Comparison of ENCODE assay signal across 23 cellular contexts in the genomic region with DNA sequence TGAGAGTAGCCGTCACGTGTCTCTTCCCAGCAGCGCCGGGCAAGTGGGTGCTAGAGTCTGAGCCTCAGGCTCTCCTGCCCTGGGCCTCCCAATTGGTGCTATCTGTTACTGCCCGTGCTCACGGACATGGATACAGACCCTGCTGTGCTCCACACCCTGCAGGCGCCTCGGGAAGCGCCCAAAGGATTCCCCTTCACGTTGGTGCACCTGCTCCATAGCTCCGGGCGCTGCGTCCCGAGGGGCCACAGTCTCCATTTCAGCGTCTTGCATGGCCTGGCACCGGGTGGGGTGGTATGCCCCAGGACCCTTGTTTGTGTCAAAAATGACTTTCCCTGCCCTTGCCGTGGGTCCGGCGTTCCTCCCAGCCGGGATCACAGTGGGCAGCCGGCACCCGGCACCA. TPM values are rescaled to one million over a fixed set of nuclear protein-coding genes. Genes with fewer than 3 reads are reported as not detected.
DNase-seq lines count a peak whose midpoint lies in the region; ATAC-seq, FAIRE-seq and TF ChIP-seq lines count a peak whose summit lies in the region.
"Had no signal": no experiment of that assay in that cellular context is flagged by ENCODE, and none has a peak within 500 bp of the region (broad histone marks: within the 10 kb centered on the region; RNA-seq: fewer than 3 reads in every experiment).

No MANE protein-coding gene starts in this region.

- H3K27me3 ChIP-seq in K562 (ENCODE audit: control insufficient read depth in 2 of 2, insufficient read depth in 2 of 2, low read length in 2 of 2): no peaks in the 10 kb centered on the region
- no peaks in the 10 kb centered on the region for H3K27me3 ChIP-seq in spleen (replicated peaks in 1 of 7)
- H3K27me3 ChIP-seq in SJCRH30: no peaks in the 10 kb centered on the region
- H3K27me3 ChIP-seq: BLaER1 treated with 17β-estradiol and CSF1 and Interleukin-3, amounts not matched to agents 10 nM and 100 nM had no signal

- WGBS in K562 (ENCODE audit: insufficient coverage, low coverage, missing lambda C conversion rate): 92% methylated on average over 18 of the region's 22 CpGs
- 96 to 98% (median 97%) methylated on average over 12 to 22 of the region's 22 CpGs for WGBS in spleen, 5 donors

- peak overlapping the region; percentile 27 for H3K27ac Mint-ChIP-seq in nephron progenitor cell
- H3K27ac Mint-ChIP-seq: B cell; CD8-positive, alpha-beta T cell; GM23338 had no signal

- H3K36me3 Mint-ChIP-seq in nephron progenitor cell (ENCODE audit: low read depth): peaks cover 25% of the 10 kb centered on the region

- H3K4me3 ChIP-seq in K562: no peak overlapping the region
- no peak overlapping the region for H3K4me3 ChIP-seq in spleen
- no peak overlapping the region for H3K4me3 ChIP-seq in SJCRH30
- H3K4me3 ChIP-seq: BLaER1 treated with 17β-estradiol and CSF1 and Interleukin-3, amounts not matched to agents 10 nM and 100 nM; GM23338 had no signal

- ATAC-seq in K562: no peak
- ATAC-seq in HG02759 (IDR thresholded peaks at IDR 0.05; ENCODE audit: unreplicated experiment): no peak
- ATAC-seq: CD8-positive, alpha-beta T cell; GM23338 had no signal

- H3K9me3 Mint-ChIP-seq in nephron progenitor cell: no peaks in the 10 kb centered on the region
- H3K9me3 Mint-ChIP-seq: CD8-positive, alpha-beta T cell; GM23338 had no signal

- peaks cover 43% of the 10 kb centered on the region for H3K36me3 ChIP-seq in K562 (ENCODE audit: control insufficient read depth, insufficient read depth, low read length)
- peaks cover 0 to 61% (median 45%) of the 10 kb centered on the region in 6 donors for H3K36me3 ChIP-seq in spleen
- peaks cover 38% of the 10 kb centered on the region for H3K36me3 ChIP-seq in SJCRH30

- no peak overlapping the region for H3K27ac ChIP-seq in K562 (ENCODE audit: extremely low read depth, low read depth, low read length)
- no peak overlapping the region for H3K27ac ChIP-seq in spleen
- H3K27ac ChIP-seq in SJCRH30: no peak overlapping the region
- H3K27ac ChIP-seq: BLaER1 treated with 17β-estradiol and CSF1 and Interleukin-3, amounts not matched to agents 10 nM and 100 nM; HL-60 had no signal

- no peak overlapping the region for H2AFZ ChIP-seq in K562 (ENCODE audit: low read depth, low read length)
- H2AFZ ChIP-seq: GM23338 had no signal

- DNase-seq in K562 (ENCODE audit: extremely low read depth in 1 of 4, low spot score in 3 of 4) (no peak), nephron progenitor cell (no peak), spleen (peak; percentile 67), GDM1 (lab: John Stamatoyannopoulos, UW) (no peak), kidney tubule cell (ENCODE audit: low spot score) (no peak), SJCRH30 (no peak)
- DNase-seq: 8988T; Calu3; CD8-positive, alpha-beta T cell; DND-41; EL; HCEC 1CT; IMR-90; Karpas-422; KBM-7 had no signal

- H3K27me3 Mint-ChIP-seq in nephron progenitor cell (ENCODE audit: low read depth, poor library complexity): peaks cover 7% of the 10 kb centered on the region
- H3K27me3 Mint-ChIP-seq: B cell had no signal

- no peak for FAIRE-seq in K562 (lab: Jason Lieb, UNC)
- FAIRE-seq: GM19239, H54 had no signal

- in situ Hi-C loops in GM18951 (cut with MboI; ENCODE audit: low sequenced_read_pairs, unreplicated experiment) (no loop called here), K562 (cut with MboI) (no loop called here)

- TF ChIP-seq CTCF in K562 (IDR thresholded peaks at IDR 0.05 in 2 of 3, conservative IDR thresholded peaks at IDR 0.05 in 1 of 3; ENCODE audit: insufficient read depth in 2 of 3, low read depth in 1 of 3, low read length in 3 of 3): no peak
- TF ChIP-seq CTCF in nephron progenitor cell (IDR thresholded peaks at IDR 0.05): no peak
- TF ChIP-seq CTCF in spleen (IDR thresholded peaks at IDR 0.05 in 8 of 11, conservative IDR thresholded peaks at IDR 0.05 in 3 of 11): no peak

- peak; percentile 11 for TF ChIP-seq POLR2A in GM18951 (IDR thresholded peaks at IDR 0.05; ENCODE audit: extremely low read depth, insufficient read depth, insufficient read length)
- TF ChIP-seq POLR2A in K562 (conservative IDR thresholded peaks at IDR 0.05): no peak
- no peak for TF ChIP-seq POLR2A in spleen (IDR thresholded peaks at IDR 0.05)

- intact Hi-C loops in K562 (cut with micrococcal nuclease) (no loop called here), spleen (cut with DNase I; ENCODE audit: low total_unique reads) (no loop called here)

- TF ChIP-seq EP300 in K562 (IDR thresholded peaks at IDR 0.05; ENCODE audit: low read length): no peak

- no peak overlapping the region for H3K9ac ChIP-seq in K562 (ENCODE audit: insufficient read depth in 1 of 2, low read depth in 2 of 2, low read length in 2 of 2)
- H3K9ac ChIP-seq: BLaER1 treated with 17β-estradiol and CSF1 and Interleukin-3, amounts not matched to agents 10 nM and 100 nM had no signal

- H3K9me3 ChIP-seq in K562 (replicated peaks; ENCODE audit: control insufficient read depth, insufficient read depth, low read depth, low read length) (0 out of 2 replicates have a peak, but pooled peaks cover 5% of the 10 kb centered on the region), spleen (peaks cover 0 to 5% (median 0%) of the 10 kb centered on the region in 8 donors), SJCRH30 (replicated peaks) (no peaks in the 10 kb centered on the region)
- H3K9me3 ChIP-seq: BLaER1 treated with 17β-estradiol and CSF1 and Interleukin-3, amounts not matched to agents 10 nM and 100 nM had no signal

- no TSS peak for BruUV-seq in K562 (replicated peaks; lab: Mats Ljungman, UMichigan)

- TF ChIP-seq RAD21 in K562 (CRISPR knock-in tag; conservative IDR thresholded peaks at IDR 0.05 in 1 of 2, IDR thresholded peaks at IDR 0.05 in 1 of 2): no peak

- peaks cover 3% of the 10 kb centered on the region for H4K20me1 ChIP-seq in K562 (replicated peaks; ENCODE audit: control insufficient read depth, insufficient read depth, low read length)

- H3K4me3 Mint-ChIP-seq in nephron progenitor cell: no peak overlapping the region
- H3K4me3 Mint-ChIP-seq: B cell; CD8-positive, alpha-beta T cell; GM23338 had no signal

- POLR2A ChIA-PET in K562 (lab: Yijun Ruan, JAX): interaction anchor here (1.3 kb wide), 2 partner anchors 9 to 13 kb away, joined by 3 to 4 read pairs; no protein-coding TSS in a partner anchor

- H3K4me1 ChIP-seq in K562 (replicated peaks in 1 of 2; ENCODE audit: control insufficient read depth in 2 of 2, insufficient read depth in 2 of 2, low read length in 2 of 2) (peaks cover 0 to 4% of the 10 kb centered on the region in 2 experiments; a peak in 2 of 5 replicates), spleen (no peaks in the 10 kb centered on the region), SJCRH30 (no peaks in the 10 kb centered on the region)

- no peaks in the 10 kb centered on the region for H3K79me2 ChIP-seq in K562 (ENCODE audit: control insufficient read depth, insufficient read depth, low read length)

- H3K4me1 Mint-ChIP-seq in nephron progenitor cell: no peaks in the 10 kb centered on the region
- H3K4me1 Mint-ChIP-seq: B cell had no signal

- H3K9me1 ChIP-seq in K562 (ENCODE audit: control insufficient read depth, insufficient read depth, low read length): no peaks in the 10 kb centered on the region

- no peak overlapping the region for H3K4me2 ChIP-seq in K562 (ENCODE audit: insufficient read depth, low read length)
- H3K4me2 ChIP-seq: BLaER1 treated with 17β-estradiol and CSF1 and Interleukin-3, amounts not matched to agents 10 nM and 100 nM; GM23338 had no signal

- CTCF ChIA-PET in K562 (lab: Yijun Ruan, JAX; ENCODE audit: low intra/inter-chr PET ratio): no interaction called here

RNA-seq across cellular contexts. Expression of gene ZNF212, which starts 13.8 kb away (rescaled TPM):
- 27.2 and 40.3 TPM in 2 replicates for total RNA-seq in K562 (2011; cell fraction: chromatin; rRNA removed; ENCODE audit: low replicate concordance)
- total RNA-seq in K562 (2011; cell fraction: nucleolus; rRNA removed): 25.4 and 28.3 TPM in 2 replicates
- total RNA-seq in K562 (2011; cell fraction: nucleoplasm; rRNA removed): 21.7 and 25.2 TPM in 2 replicates
- total RNA-seq in K562 (2014; rRNA removed) (10.2 and 10.7 TPM in 2 replicates), K562 (2014; rRNA removed; fragmentation: Illumina TruSeq; extraction: Trizol) (6.5 and 7.1 TPM in 2 replicates), K562 (2015; rRNA removed; fragmentation: Illumina TruSeq; extraction: Trizol) (5.6 and 6.3 TPM in 2 replicates), K562 (2021) (18.0 and 21.4 TPM in 2 replicates), spleen (10 to 100 TPM in 6 of 7 donors, 1 to 10 TPM in 1; 9.1 to 15.0 (median 13.2) TPM)
- polyA plus RNA-seq in K562 (2011; rRNA removed) (7.2 and 13.3 TPM in 2 replicates), K562 (2014; fragmentation: Illumina TruSeq; extraction: Trizol) (11.2 and 14.2 TPM in 2 replicates), K562 (2014; fragmentation: Nextera tagmentation; extraction: Ambion mirVana) (1 to 10 TPM; 1.8 to 1.9 TPM), K562 (2014; rRNA removed) (11.6 and 14.1 TPM in 2 replicates), spleen (10 to 100 TPM in 2 of 3 donors, 1 to 10 TPM in 1; 6.7 to 13.4 (median 12.5) TPM)
- 5.8 and 8.6 TPM in 2 replicates for polyA plus RNA-seq in K562 (2011; cell fraction: cytosol; rRNA removed)
- 21.0 and 21.8 TPM in 2 replicates for polyA plus RNA-seq in K562 (2011; cell fraction: nucleus; rRNA removed)
- 13.3 and 14.1 TPM in 2 replicates for polyA plus RNA-seq in K562 (2012)
- polyA minus RNA-seq in K562 (2011; rRNA and poly(A)+ RNA removed): 5.9 and 6.0 TPM in 2 replicates
- 4.8 and 5.8 TPM in 2 replicates for polyA minus RNA-seq in K562 (2011; cell fraction: cytosol; rRNA and poly(A)+ RNA removed)
- 7.9 and 12.3 TPM in 2 replicates for polyA minus RNA-seq in K562 (2011; cell fraction: nucleus; rRNA and poly(A)+ RNA removed)
- total RNA-seq in SJCRH30 (2014; rRNA removed; shearing (Covaris generic)): 10.0 and 11.5 TPM in 2 replicates

RNA-seq across cellular contexts. Expression of gene ZNF282, which starts 30.3 kb away (rescaled TPM):
- 64.6 and 106 TPM in 2 replicates for total RNA-seq in K562 (2011; cell fraction: chromatin; rRNA removed; ENCODE audit: low replicate concordance)
- 55.3 and 74.2 TPM in 2 replicates for total RNA-seq in K562 (2011; cell fraction: nucleolus; rRNA removed)
- 39.4 and 48.6 TPM in 2 replicates for total RNA-seq in K562 (2011; cell fraction: nucleoplasm; rRNA removed)
- total RNA-seq in K562 (2014; rRNA removed) (32.7 and 38.1 TPM in 2 replicates), K562 (2014; rRNA removed; fragmentation: Illumina TruSeq; extraction: Trizol) (11.2 and 13.2 TPM in 2 replicates), K562 (2015; rRNA removed; fragmentation: Illumina TruSeq; extraction: Trizol) (19.0 and 20.0 TPM in 2 replicates), K562 (2021) (54.6 and 58.6 TPM in 2 replicates), spleen (10 to 100 TPM; 16.9 to 25.8 (median 19.4) TPM)
- polyA plus RNA-seq in K562 (2011; rRNA removed) (13.2 and 23.4 TPM in 2 replicates), K562 (2014; fragmentation: Illumina TruSeq; extraction: Trizol) (17.4 and 25.2 TPM in 2 replicates), K562 (2014; fragmentation: Nextera tagmentation; extraction: Ambion mirVana) (1 to 10 TPM in 1 of 2 experiments, under 1 TPM in 1; 0.76 to 1.3 TPM), K562 (2014; rRNA removed) (25.5 and 37.8 TPM in 2 replicates), spleen (10 to 100 TPM in 1 of 3 donors, 1 to 10 TPM in 2; 4.7 to 10.8 (median 6.0) TPM)
- polyA plus RNA-seq in K562 (2011; cell fraction: cytosol; rRNA removed): 19.3 and 29.6 TPM in 2 replicates
- 33.7 and 56.0 TPM in 2 replicates for polyA plus RNA-seq in K562 (2011; cell fraction: nucleus; rRNA removed)
- polyA plus RNA-seq in K562 (2012): 27.1 and 39.5 TPM in 2 replicates
- 18.7 and 25.1 TPM in 2 replicates for polyA minus RNA-seq in K562 (2011; rRNA and poly(A)+ RNA removed)
- polyA minus RNA-seq in K562 (2011; cell fraction: cytosol; rRNA and poly(A)+ RNA removed): 23.8 and 33.7 TPM in 2 replicates
- 27.5 and 33.3 TPM in 2 replicates for polyA minus RNA-seq in K562 (2011; cell fraction: nucleus; rRNA and poly(A)+ RNA removed)
- total RNA-seq in SJCRH30 (2014; rRNA removed; shearing (Covaris generic)): 21.0 and 27.5 TPM in 2 replicates

RNA-seq across cellular contexts. Expression of gene ZNF783, which starts 36.3 kb away (rescaled TPM):
- 23.2 and 45.5 TPM in 2 replicates for total RNA-seq in K562 (2011; cell fraction: chromatin; rRNA removed; ENCODE audit: low replicate concordance)
- 23.9 and 27.2 TPM in 2 replicates for total RNA-seq in K562 (2011; cell fraction: nucleolus; rRNA removed)
- 21.1 and 22.8 TPM in 2 replicates for total RNA-seq in K562 (2011; cell fraction: nucleoplasm; rRNA removed)
- total RNA-seq in K562 (2014; rRNA removed) (6.9 and 7.8 TPM in 2 replicates), K562 (2014; rRNA removed; fragmentation: Illumina TruSeq; extraction: Trizol) (3.1 and 3.2 TPM in 2 replicates), K562 (2015; rRNA removed; fragmentation: Illumina TruSeq; extraction: Trizol) (5.0 and 5.1 TPM in 2 replicates), K562 (2021) (9.5 and 11.2 TPM in 2 replicates), spleen (10 to 100 TPM; 13.8 to 24.8 (median 21.8) TPM)
- polyA plus RNA-seq in K562 (2011; rRNA removed) (8.9 and 10.0 TPM in 2 replicates), K562 (2014; fragmentation: Illumina TruSeq; extraction: Trizol) (5.1 and 5.4 TPM in 2 replicates), K562 (2014; fragmentation: Nextera tagmentation; extraction: Ambion mirVana) (1 to 10 TPM in 1 of 2 experiments, under 1 TPM in 1; 0.66 to 1.4 TPM), K562 (2014; rRNA removed) (9.3 and 10.2 TPM in 2 replicates), spleen (10 to 100 TPM in 2 of 3 donors, 1 to 10 TPM in 1; 7.7 to 15.7 (median 12.2) TPM)
- polyA plus RNA-seq in K562 (2011; cell fraction: cytosol; rRNA removed): 9.5 and 9.8 TPM in 2 replicates
- 42.7 and 51.9 TPM in 2 replicates for polyA plus RNA-seq in K562 (2011; cell fraction: nucleus; rRNA removed)
- polyA plus RNA-seq in K562 (2012): 4.8 and 8.8 TPM in 2 replicates
- 4.7 and 5.2 TPM in 2 replicates for polyA minus RNA-seq in K562 (2011; rRNA and poly(A)+ RNA removed)
- polyA minus RNA-seq in K562 (2011; cell fraction: cytosol; rRNA and poly(A)+ RNA removed): 4.0 and 4.6 TPM in 2 replicates
- 9.8 and 14.9 TPM in 2 replicates for polyA minus RNA-seq in K562 (2011; cell fraction: nucleus; rRNA and poly(A)+ RNA removed)
- total RNA-seq in SJCRH30 (2014; rRNA removed; shearing (Covaris generic)): 10.8 and 11.9 TPM in 2 replicates
